In the genomic region with DNA sequence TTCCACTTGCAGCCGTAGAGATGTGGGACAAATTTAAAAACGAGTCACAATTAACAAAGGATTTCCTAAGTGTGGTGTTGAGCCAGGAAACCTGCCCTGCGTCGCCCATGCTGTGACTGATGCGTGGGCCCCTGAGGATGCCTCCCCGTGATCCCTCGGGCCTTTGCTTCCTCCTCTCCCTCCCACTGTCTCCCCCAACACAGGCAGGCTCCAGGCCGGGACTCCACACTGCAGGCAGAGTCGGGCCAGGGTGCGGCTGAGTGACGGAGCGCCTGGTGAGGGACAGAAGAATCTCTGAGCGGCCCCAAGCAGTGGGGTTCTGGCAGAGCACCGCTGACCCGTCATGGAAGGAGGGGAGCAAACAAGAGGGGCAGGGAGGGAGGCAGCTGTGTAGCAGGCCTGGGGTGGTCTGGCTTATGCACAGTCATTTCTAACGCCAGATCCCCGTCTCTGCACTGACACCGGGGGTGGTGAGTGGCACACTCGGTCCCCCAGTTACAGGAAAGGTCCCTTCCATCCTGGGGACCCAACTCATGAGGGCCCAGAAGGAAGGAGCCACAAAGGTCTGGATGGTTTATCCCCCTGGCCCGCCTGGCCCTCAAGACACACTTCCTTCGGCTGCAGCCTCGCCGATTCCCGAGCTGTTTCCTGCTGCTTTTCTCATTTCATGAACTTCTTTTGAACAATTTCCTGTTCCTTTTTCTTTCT, we compare ENCODE assay signal across 12 cellular contexts.
DNase-seq lines count a peak whose midpoint lies in the region; ATAC-seq and TF ChIP-seq lines count a peak whose summit lies in the region.
"Had no signal": no experiment of that assay in that cellular context is flagged by ENCODE, and none has a peak within 500 bp of the region (broad histone marks: within the 10 kb centered on the region; RNA-seq: fewer than 3 reads in every experiment).

No MANE protein-coding gene starts in this region.

- no peaks in the 10 kb centered on the region for H4K20me1 ChIP-seq in mammary epithelial cell (ENCODE audit: insufficient read depth, low read length)

- TF ChIP-seq POLR2A in testis (IDR thresholded peaks at IDR 0.05), result no peak

- no peaks in the 10 kb centered on the region for H3K79me2 ChIP-seq in mammary epithelial cell (ENCODE audit: insufficient read depth, low read length)

- TF ChIP-seq CTCF in mammary epithelial cell (conservative IDR thresholded peaks at IDR 0.05 in 1 of 2, IDR thresholded peaks at IDR 0.05 in 1 of 2; ENCODE audit: extremely low read depth in 1 of 2, insufficient read depth in 1 of 2, low read depth in 1 of 2, low read length in 2 of 2), result no peak
- no peak for TF ChIP-seq CTCF in left lung (IDR thresholded peaks at IDR 0.05)
- TF ChIP-seq CTCF in testis (IDR thresholded peaks at IDR 0.05), result no peak

- dilution Hi-C loops in mammary epithelial cell (cut with HindIII; ENCODE audit: low sequenced_read_pairs), result loop anchor here (5.0 kb wide), 2 partner anchors 38 to 77 kb away; no protein-coding TSS in a partner anchor

- H3K9me3 ChIP-seq in mammary epithelial cell (replicated peaks; ENCODE audit: insufficient read depth, low read length) (no peaks in the 10 kb centered on the region), left lung (no peaks in the 10 kb centered on the region), testis (no peaks in the 10 kb centered on the region)

- intact Hi-C loops in mammary epithelial cell (cut with micrococcal nuclease), result no loop called here
- intact Hi-C loops in left lung (cut with DNase I), result no loop called here
- intact Hi-C loops in sciatic nerve (cut with DNase I), result no loop called here
- intact Hi-C loops in testis (cut with DNase I; ENCODE audit: low total_unique reads), result no loop called here

- CTCF ChIA-PET in mammary epithelial cell (lab: Charles Lee; ENCODE audit: low non-redundant PET), result no interaction called here

- no peak overlapping the region for H3K27ac Mint-ChIP-seq in activated naive CD8-positive, alpha-beta T cell treated with anti-CD3 and anti-CD28 coated beads, Interleukin-2, amount 50 U/mL, for 24 hours
- H3K27ac Mint-ChIP-seq: activated B cell treated with CpG ODN at 0.5 μM for 24 hours had no signal

- H3K27ac ChIP-seq in mammary epithelial cell (ENCODE audit: insufficient read depth, low read depth, low read length) (no peak overlapping the region), left lung (peak overlapping the region; percentile 11 to 66), testis (no peak overlapping the region)

- no peaks in the 10 kb centered on the region for H3K4me1 ChIP-seq in mammary epithelial cell (ENCODE audit: insufficient read depth, low read length)
- H3K4me1 ChIP-seq in left lung, result peaks cover 13 to 52% of the 10 kb centered on the region in 2 donors
- H3K4me1 ChIP-seq in testis, result peaks cover 11% of the 10 kb centered on the region

- no peaks in the 10 kb centered on the region for H3K27me3 Mint-ChIP-seq in activated naive CD8-positive, alpha-beta T cell treated with anti-CD3 and anti-CD28 coated beads, Interleukin-2, amount 50 U/mL, for 24 hours

- BruUV-seq in mammary epithelial cell (replicated peaks; lab: Mats Ljungman, UMichigan), result no TSS peak

- H2AFZ ChIP-seq in mammary epithelial cell (ENCODE audit: low read depth, low read length), result peak overlapping the region; percentile 46

- ATAC-seq in left lung (peak; percentile 12), sciatic nerve (peak; percentile 39), HG03280 (IDR thresholded peaks at IDR 0.05; ENCODE audit: unreplicated experiment) (no peak)
- no peak for ATAC-seq in activated naive CD8-positive, alpha-beta T cell treated with anti-CD3 and anti-CD28 coated beads, Interleukin-2, amount 50 U/mL, for 24 hours
- ATAC-seq: GM12878 had no signal

- peaks cover 12% of the 10 kb centered on the region for H3K36me3 Mint-ChIP-seq in activated naive CD8-positive, alpha-beta T cell treated with anti-CD3 and anti-CD28 coated beads, Interleukin-2, amount 50 U/mL, for 24 hours (ENCODE audit: low read depth)

- DNase-seq in GDM1 (lab: John Stamatoyannopoulos, UW) (peak; percentile 37), mammary epithelial cell (no peak), left lung (peak in 1 of 2 donors; percentile 71), sciatic nerve (ENCODE audit: low spot score) (no peak), NAMALWA (ENCODE audit: low spot score) (no peak), testis (no peak)
- DNase-seq in activated naive CD8-positive, alpha-beta T cell treated with anti-CD3 and anti-CD28 coated beads, Interleukin-2, amount 50 U/mL, for 24 hours, result no peak
- DNase-seq: activated B cell treated with CpG ODN at 0.5 μM for 24 hours; amniotic stem cell; NK-92 treated with Interleukin-12 subunit alpha and Interleukin-12 subunit beta, amount 100 ng/mL, for 24 hours had no signal

- no peak overlapping the region for H3K4me2 ChIP-seq in mammary epithelial cell (ENCODE audit: insufficient read depth, low read depth, low read length)

- WGBS in mammary epithelial cell (ENCODE audit: low coverage, missing lambda C conversion rate), result 60% methylated on average over 19 of the region's 24 CpGs
- WGBS in testis, 2 donors, result 75 to 90% methylated on average over 20 to 24 of the region's 24 CpGs

- no peak overlapping the region for H3K4me3 Mint-ChIP-seq in activated naive CD8-positive, alpha-beta T cell treated with anti-CD3 and anti-CD28 coated beads, Interleukin-2, amount 50 U/mL, for 24 hours
- H3K4me3 Mint-ChIP-seq: activated B cell treated with CpG ODN at 0.5 μM for 24 hours had no signal

- no peaks in the 10 kb centered on the region for H3K36me3 ChIP-seq in mammary epithelial cell (ENCODE audit: insufficient read depth, low read length)
- H3K36me3 ChIP-seq in left lung, result no peaks in the 10 kb centered on the region
- no peaks in the 10 kb centered on the region for H3K36me3 ChIP-seq in testis (ENCODE audit: low read depth, missing control alignments)

- H3K4me1 Mint-ChIP-seq in activated naive CD8-positive, alpha-beta T cell treated with anti-CD3 and anti-CD28 coated beads, Interleukin-2, amount 50 U/mL, for 24 hours, result peaks cover 44% of the 10 kb centered on the region

- no peaks in the 10 kb centered on the region for H3K27me3 ChIP-seq in mammary epithelial cell (ENCODE audit: insufficient read depth, low read length)
- H3K27me3 ChIP-seq in left lung, result no peaks in the 10 kb centered on the region
- H3K27me3 ChIP-seq in testis, result no peaks in the 10 kb centered on the region

- H3K9me3 Mint-ChIP-seq in activated naive CD8-positive, alpha-beta T cell treated with anti-CD3 and anti-CD28 coated beads, Interleukin-2, amount 50 U/mL, for 24 hours, result no peaks in the 10 kb centered on the region
- H3K9me3 Mint-ChIP-seq: activated B cell treated with CpG ODN at 0.5 μM for 24 hours had no signal

- H3K4me3 ChIP-seq in mammary epithelial cell (replicated peaks in 1 of 3; ENCODE audit: insufficient read depth in 1 of 3, low read depth in 2 of 3, low read length in 3 of 3) (no peak overlapping the region), left lung (no peak overlapping the region), testis (no peak overlapping the region)
- H3K4me3 ChIP-seq: GM12878 had no signal

- H3K9ac ChIP-seq in mammary epithelial cell (ENCODE audit: insufficient read depth, low read length), result no peak overlapping the region

- in situ Hi-C loops in mammary epithelial cell (cut with MboI; ENCODE audit: low sequenced_read_pairs in 2 of 2), result no loop called here

Comparison
In these comparisons a context has a peak if more than half of its experiments do, and no peak if none do; other contexts are left out.
1. H3K27ac ChIP-seq: peak in left lung (2 of 2); none in mammary epithelial cell (single experiment) and testis (0 of 2).
2. ATAC-seq: peak in left lung (single experiment) and sciatic nerve (single experiment); none in activated naive CD8-positive, alpha-beta T cell treated with anti-CD3 and anti-CD28 coated beads, Interleukin-2, amount 50 U/mL, for 24 hours (single experiment) and HG03280 (single experiment).